In genomic region chr12:62576503-62576902, GRCh38 we compare ENCODE assay signal across 29 cellular contexts.
"Had no signal": no experiment of that assay in that cellular context is flagged by ENCODE, and none has a peak within 500 bp of the region (broad histone marks: within the 10 kb centered on the region; RNA-seq: fewer than 3 reads in every experiment).

No MANE protein-coding gene starts in this region.

- ATAC-seq: activated CD4-positive, alpha-beta T cell treated with anti-CD3 and anti-CD28 coated beads for 36 hours; activated CD8-positive, alpha-beta T cell treated with anti-CD3 and anti-CD28 coated beads, Interleukin-2, amount 10 ng/mL, durations not matched to agents 7 days and 5 days; activated naive CD4-positive, alpha-beta T cell treated with anti-CD3 and anti-CD28 coated beads, Interleukin-2, amount 50 U/mL, for 72 hours; activated T-cell treated with anti-CD3 and anti-CD28 coated beads, Interleukin-2, amount 50 U/mL, for 72 hours; esophagus mucosa; gastrocnemius medialis; heart left ventricle; T-helper 17 cell had no signal

- H3K27ac ChIP-seq: ascending aorta, breast epithelium, cardiac muscle cell, coronary artery, dorsolateral prefrontal cortex, gastrocnemius medialis, heart left ventricle had no signal

- H3K4me3 ChIP-seq: ascending aorta, breast epithelium, cardiac muscle cell, coronary artery, dorsolateral prefrontal cortex, gastrocnemius medialis, heart left ventricle had no signal

- H3K27me3 ChIP-seq: ascending aorta, breast epithelium, cardiac muscle cell, dorsolateral prefrontal cortex, gastrocnemius medialis, heart left ventricle had no signal

- DNase-seq: activated CD4-positive, alpha-beta memory T cell treated with anti-CD3 and anti-CD28 coated beads for 36 hours; activated CD4-positive, alpha-beta T cell treated with anti-CD3 and anti-CD28 coated beads for 36 hours; activated CD4-positive, alpha-beta T cell treated with anti-CD3 and anti-CD28 coated beads, Interleukin-2, amount 10 ng/mL, durations not matched to agents 24 days and 14 days; activated CD4-positive, CD25-positive, alpha-beta regulatory T cell; activated CD4-positive, CD25-positive, alpha-beta regulatory T cell treated with anti-CD3 and anti-CD28 coated beads, Interleukin-2, amount 50 U/mL, for 72 hours; activated CD8-positive, alpha-beta memory T cell treated with anti-CD3 and anti-CD28 coated beads, Interleukin-2, amount 50 U/mL, for 48 hours; activated CD8-positive, alpha-beta T cell treated with anti-CD3 and anti-CD28 coated beads, Interleukin-2, amount 10 ng/mL, durations not matched to agents 7 days and 5 days; activated gamma-delta T cell; activated naive CD4-positive, alpha-beta T cell; activated naive CD4-positive, alpha-beta T cell treated with anti-CD3 and anti-CD28 coated beads, Interleukin-2, amount 10 ng/mL, durations not matched to agents 7 days and 5 days; activated naive CD8-positive, alpha-beta T cell treated with anti-CD3 and anti-CD28 coated beads, Interleukin-2, amount 10 ng/mL, durations not matched to agents 7 days and 5 days; activated T-cell treated with anti-CD3 and anti-CD28 coated beads for 4 hours; activated T-cell treated with anti-CD3 and anti-CD28 coated beads, Interleukin-2, amount 50 U/mL, for 24 hours; activated T-cell treated with anti-CD3 and anti-CD28 coated beads, Interleukin-2, amount 50 U/mL, for 72 hours; dorsolateral prefrontal cortex; effector memory CD4-positive, alpha-beta T cell; endodermal cell; foreskin fibroblast; gastrocnemius medialis; glutamatergic neuron; heart left ventricle; T-helper 17 cell; T1000 had no signal

- H3K4me1 ChIP-seq: breast epithelium, gastrocnemius medialis had no signal

- H3K9me3 ChIP-seq: ascending aorta, breast epithelium, gastrocnemius medialis, heart left ventricle had no signal
